Comparison of ENCODE assay signal across 18 cellular contexts in the genomic region with DNA sequence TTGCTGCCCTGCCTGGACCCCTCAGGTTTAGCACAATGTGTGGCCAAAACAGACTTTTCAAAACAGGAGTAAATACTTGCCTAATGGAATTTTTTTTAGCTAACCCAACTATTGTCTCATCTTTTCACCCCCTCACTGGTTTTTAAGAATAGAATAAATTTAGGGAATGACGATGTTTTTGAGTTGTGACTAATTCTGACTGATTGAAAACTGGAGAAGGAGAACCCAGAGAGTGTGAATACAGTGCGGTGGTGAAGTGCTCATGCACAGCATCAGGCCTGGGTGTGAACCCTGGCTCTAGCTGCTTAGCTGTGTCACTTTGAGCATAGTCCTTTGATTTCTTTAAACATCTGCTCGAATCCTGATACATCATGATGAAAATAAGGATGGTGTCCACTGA. TPM values are rescaled to one million over a fixed set of nuclear protein-coding genes. Genes with fewer than 3 reads are reported as not detected.
DNase-seq lines count a peak whose midpoint lies in the region; ATAC-seq, FAIRE-seq and TF ChIP-seq lines count a peak whose summit lies in the region.
"Had no signal": no experiment of that assay in that cellular context is flagged by ENCODE, and none has a peak within 500 bp of the region (broad histone marks: within the 10 kb centered on the region; RNA-seq: fewer than 3 reads in every experiment).

No MANE protein-coding gene starts in this region.

- H4K20me1 ChIP-seq in HepG2 (ENCODE audit: insufficient read depth, low read length), result no peaks in the 10 kb centered on the region

- H3K27ac ChIP-seq in HepG2 (ENCODE audit: extremely low read length, insufficient read depth, low read length), result no peak overlapping the region
- no peak overlapping the region for H3K27ac ChIP-seq in right lobe of liver
- H3K27ac ChIP-seq: brain microvascular endothelial cell had no signal

- TF ChIP-seq POLR2A in HepG2 (IDR thresholded peaks at IDR 0.05; ENCODE audit: insufficient read depth in 1 of 2, low read depth in 2 of 2, low read length in 2 of 2), result no peak
- no peak for TF ChIP-seq POLR2A in right lobe of liver (IDR thresholded peaks at IDR 0.05)

- H3K36me3 ChIP-seq in HepG2 (replicated peaks in 1 of 2; ENCODE audit: control insufficient read depth in 1 of 2, insufficient read depth in 2 of 2, low read length in 2 of 2) (no peaks in the 10 kb centered on the region), right lobe of liver (peaks cover 0 to under 1% (median 0%) of the 10 kb centered on the region in 4 donors)

- H3K27me3 Mint-ChIP-seq in dendritic cell treated with granulocyte-macrophage colony-stimulating factor and Interleukin-4, amounts not matched to agents 40 ng/mL and 50 ng/mL, for 4 days, result no peaks in the 10 kb centered on the region
- H3K27me3 Mint-ChIP-seq in stimulated activated memory B cell treated with anti-CD40 and anti-IgM and Interleukin-4, amounts not matched to agents 10 μg/mL and 1 μg/mL and 100 μg/mL, for 72 hours, result no peaks in the 10 kb centered on the region
- H3K27me3 Mint-ChIP-seq: activated naive CD8-positive, alpha-beta T cell had no signal

- WGBS in HepG2 (ENCODE audit: low lambda C conversion rate), result 94% methylated on average over 3 of the region's 3 CpGs
- 57% methylated on average over 3 of the region's 3 CpGs for WGBS in right lobe of liver (ENCODE audit: insufficient coverage, low coverage, low lambda C conversion rate, missing lambda C conversion rate)

- no peak overlapping the region for H2AFZ ChIP-seq in HepG2 (ENCODE audit: low read length)

- H3K4me1 Mint-ChIP-seq in dendritic cell treated with granulocyte-macrophage colony-stimulating factor and Interleukin-4, amounts not matched to agents 40 ng/mL and 50 ng/mL, for 4 days (ENCODE audit: low read depth), result peaks cover 34% of the 10 kb centered on the region
- H3K4me1 Mint-ChIP-seq in stimulated activated memory B cell treated with anti-CD40 and anti-IgM and Interleukin-4, amounts not matched to agents 10 μg/mL and 1 μg/mL and 100 μg/mL, for 72 hours, result peaks cover 53% of the 10 kb centered on the region
- H3K4me1 Mint-ChIP-seq: mesothelial cell of epicardium had no signal

- DNase-seq in HepG2 (ENCODE audit: low spot score) (no peak), right lobe of liver (no peak), LHCN-M2 (ENCODE audit: low read depth) (peak; percentile 32), Kasumi-1 (lab: John Stamatoyannopoulos, UW) (no peak), SK-N-DZ (ENCODE audit: low spot score) (no peak)
- DNase-seq: brain microvascular endothelial cell, cortex of kidney, Karpas-422, left cardiac atrium, NCI-H1105 treated with DMSO at 0.1 percent for 48 hours, NCI-H2171, NCI-H69, SHP77 had no signal

- peak; percentile 32 for FAIRE-seq in HepG2 (lab: Jason Lieb, UNC)
- FAIRE-seq: frontal cortex had no signal

- peak overlapping the region; percentile 15 for H3K27ac Mint-ChIP-seq in dendritic cell treated with granulocyte-macrophage colony-stimulating factor and Interleukin-4, amounts not matched to agents 40 ng/mL and 50 ng/mL, for 4 days
- H3K27ac Mint-ChIP-seq in stimulated activated memory B cell treated with anti-CD40 and anti-IgM and Interleukin-4, amounts not matched to agents 10 μg/mL and 1 μg/mL and 100 μg/mL, for 72 hours, result peak overlapping the region; percentile 32
- H3K27ac Mint-ChIP-seq: activated naive CD8-positive, alpha-beta T cell; mesothelial cell of epicardium had no signal

- CTCF ChIA-PET in HepG2 (lab: Yijun Ruan, JAX; ENCODE audit: low intra/inter-chr PET ratio, low total read pairs), result no interaction called here

- in situ Hi-C loops in HepG2 (cut with HindIII; ENCODE audit: extremely low pct_ligation_motif_present, low pct_unique_long_range_greater_than_20kb), result no loop called here

- no peak overlapping the region for H3K4me3 ChIP-seq in HepG2 (replicated peaks in 1 of 3; ENCODE audit: insufficient read depth in 1 of 3, low read depth in 2 of 3, low read length in 3 of 3)
- H3K4me3 ChIP-seq in right lobe of liver, result no peak overlapping the region

- H3K27me3 ChIP-seq in HepG2 (ENCODE audit: control insufficient read depth in 1 of 2, insufficient read depth in 2 of 2, low read length in 2 of 2), result no peaks in the 10 kb centered on the region
- H3K27me3 ChIP-seq in right lobe of liver, result no peaks in the 10 kb centered on the region
- H3K27me3 ChIP-seq: brain microvascular endothelial cell had no signal

- no peak overlapping the region for H3K4me3 Mint-ChIP-seq in dendritic cell treated with granulocyte-macrophage colony-stimulating factor and Interleukin-4, amounts not matched to agents 40 ng/mL and 50 ng/mL, for 4 days
- no peak overlapping the region for H3K4me3 Mint-ChIP-seq in stimulated activated memory B cell treated with anti-CD40 and anti-IgM and Interleukin-4, amounts not matched to agents 10 μg/mL and 1 μg/mL and 100 μg/mL, for 72 hours
- H3K4me3 Mint-ChIP-seq: activated naive CD8-positive, alpha-beta T cell; mesothelial cell of epicardium had no signal

- no peak for ATAC-seq in HepG2
- no peak for ATAC-seq in right lobe of liver
- ATAC-seq in stimulated activated memory B cell treated with anti-CD40 and anti-IgM and Interleukin-4, amounts not matched to agents 10 μg/mL and 1 μg/mL and 100 μg/mL, for 72 hours, result no peak
- ATAC-seq: left cardiac atrium had no signal

- peaks cover 58% of the 10 kb centered on the region for H3K36me3 Mint-ChIP-seq in dendritic cell treated with granulocyte-macrophage colony-stimulating factor and Interleukin-4, amounts not matched to agents 40 ng/mL and 50 ng/mL, for 4 days (ENCODE audit: low read depth)
- H3K36me3 Mint-ChIP-seq in stimulated activated memory B cell treated with anti-CD40 and anti-IgM and Interleukin-4, amounts not matched to agents 10 μg/mL and 1 μg/mL and 100 μg/mL, for 72 hours, result peaks cover 34% of the 10 kb centered on the region

- no peak for TF ChIP-seq EP300 in HepG2 (IDR thresholded peaks at IDR 0.05; ENCODE audit: low read depth in 2 of 2, low read length in 2 of 2)
- no peak for TF ChIP-seq EP300 in HepG2 (CRISPR knock-in tag; IDR thresholded peaks at IDR 0.05; ENCODE audit: borderline replicate concordance)

- TF ChIP-seq RAD21 in HepG2 (CRISPR knock-in tag; IDR thresholded peaks at IDR 0.05), result no peak

- BruUV-seq in HepG2 (replicated peaks; lab: Mats Ljungman, UMichigan), result no TSS peak

- no peak overlapping the region for H3K9ac ChIP-seq in HepG2 (ENCODE audit: insufficient read depth, low read depth, low read length)

- no peaks in the 10 kb centered on the region for H3K9me3 Mint-ChIP-seq in dendritic cell treated with granulocyte-macrophage colony-stimulating factor and Interleukin-4, amounts not matched to agents 40 ng/mL and 50 ng/mL, for 4 days
- no peaks in the 10 kb centered on the region for H3K9me3 Mint-ChIP-seq in stimulated activated memory B cell treated with anti-CD40 and anti-IgM and Interleukin-4, amounts not matched to agents 10 μg/mL and 1 μg/mL and 100 μg/mL, for 72 hours
- H3K9me3 Mint-ChIP-seq: mesothelial cell of epicardium had no signal

- H3K9me3 ChIP-seq in HepG2 (ENCODE audit: low read length), result no peaks in the 10 kb centered on the region
- no peaks in the 10 kb centered on the region for H3K9me3 ChIP-seq in right lobe of liver

- H3K4me1 ChIP-seq in HepG2 (ENCODE audit: insufficient read depth, low read length) (peaks cover 10% of the 10 kb centered on the region), right lobe of liver (peaks cover 0 to 6% (median 0%) of the 10 kb centered on the region in 4 donors)

- POLR2A ChIA-PET in HepG2 (lab: Yijun Ruan, JAX), result interaction anchor here (1.2 kb wide), 1 partner anchor 10 kb away, joined by 5 read pairs; a partner anchor contains a TSS

- H3K4me2 ChIP-seq in HepG2 (ENCODE audit: low read depth, low read length), result no peak overlapping the region

- intact Hi-C loops in HepG2 (cut with micrococcal nuclease; ENCODE audit: unreplicated experiment), result loop anchor here (1.0 kb wide), 1 partner anchor 9 kb away; no protein-coding TSS in a partner anchor
- intact Hi-C loops in right lobe of liver (cut with DNase I), result no loop called here
- intact Hi-C loops in dendritic cell treated with granulocyte-macrophage colony-stimulating factor and Interleukin-4, amounts not matched to agents 40 ng/mL and 50 ng/mL, for 4 days (cut with micrococcal nuclease), result no loop called here

- no peaks in the 10 kb centered on the region for H3K79me2 ChIP-seq in HepG2 (ENCODE audit: insufficient read depth, low read length)

- no peak for TF ChIP-seq CTCF in HepG2 (CRISPR knock-in tag; IDR thresholded peaks at IDR 0.05)
- no peak for TF ChIP-seq CTCF in right lobe of liver (IDR thresholded peaks at IDR 0.05)

TF ChIP-seq in HepG2, 621 proteins besides CTCF, POLR2A, EP300 and RAD21 (continues in another document):
- TF ChIP-seq ATRX (CRISPR knock-in tag; IDR thresholded peaks at IDR 0.05; ENCODE audit: borderline replicate concordance) (no peak), ZNF256 (CRISPR knock-in tag; conservative IDR thresholded peaks at IDR 0.05) (no peak)

RNA-seq across cellular contexts. Expression of a gene that starts 10.5 kb away (rescaled TPM):
- total RNA-seq in HepG2 (2016; rRNA removed; fragmentation: Illumina TruSeq; extraction: Trizol), result 8.4 and 14.5 TPM in 2 replicates
- 0.62 and 1.0 TPM in 2 replicates for total RNA-seq in HepG2 (2016; cell fraction: cytosol; rRNA removed; fragmentation: Illumina TruSeq; extraction: Trizol; ENCODE audit: low read depth)
- 7.1 and 13.3 TPM in 2 replicates for total RNA-seq in HepG2 (2016; cell fraction: insoluble cytoplasmic fraction; rRNA removed; fragmentation: Illumina TruSeq; extraction: Trizol)
- 2.1 and 3.1 TPM in 2 replicates for total RNA-seq in HepG2 (2016; cell fraction: membrane; rRNA removed; fragmentation: Illumina TruSeq; extraction: Trizol)
- 18.8 and 20.1 TPM in 2 replicates for total RNA-seq in HepG2 (2016; cell fraction: nucleus; rRNA removed; fragmentation: Illumina TruSeq; extraction: Trizol)
- 4.6 and 4.8 TPM in 2 replicates for polyA plus RNA-seq in HepG2 (2011; rRNA removed)
- 1.8 and 3.7 TPM in 2 replicates for polyA plus RNA-seq in HepG2 (2011; cell fraction: cytosol; rRNA removed)
- polyA plus RNA-seq in HepG2 (2011; cell fraction: nucleus; rRNA removed), result 1.8 and 2.6 TPM in 2 replicates
- 4.9 and 8.5 TPM in 2 replicates for polyA plus RNA-seq in HepG2 (2012)
- polyA plus RNA-seq in HepG2 (2016; cell fraction: cytosol; fragmentation: Illumina TruSeq; extraction: Trizol; ENCODE audit: low read depth), result 0.26 and 0.31 TPM in 2 replicates
- 4.9 and 5.3 TPM in 2 replicates for polyA plus RNA-seq in HepG2 (2016; cell fraction: insoluble cytoplasmic fraction; fragmentation: Illumina TruSeq; extraction: Trizol; ENCODE audit: low read depth)
- 0.70 and 1.4 TPM in 2 replicates for polyA plus RNA-seq in HepG2 (2016; cell fraction: membrane; fragmentation: Illumina TruSeq; extraction: Trizol; ENCODE audit: low read depth)
- 11.4 and 13.9 TPM in 2 replicates for polyA plus RNA-seq in HepG2 (2016; cell fraction: nucleus; fragmentation: Illumina TruSeq; extraction: Trizol; ENCODE audit: insufficient read depth, low read depth)
- polyA minus RNA-seq in HepG2 (2011; rRNA and poly(A)+ RNA removed; ENCODE audit: low replicate concordance), result 4.2 TPM in 1 of 2 replicates, not detected in the other
- 6.0 and 10.0 TPM in 2 replicates for polyA minus RNA-seq in HepG2 (2011; cell fraction: cytosol; rRNA and poly(A)+ RNA removed)
- 21.8 and 32.9 TPM in 2 replicates for polyA minus RNA-seq in HepG2 (2011; cell fraction: nucleus; rRNA and poly(A)+ RNA removed)
- 10 to 100 TPM; 24.5 to 86.0 (median 33.7) TPM for total RNA-seq in right lobe of liver
- total RNA-seq in LHCN-M2 (2014; rRNA removed), result 204 and 216 TPM in 2 replicates
- 71.8 TPM for polyA plus RNA-seq in LHCN-M2 (2012)
- polyA plus RNA-seq in SK-N-DZ (2014; cell fraction: cytosol; rRNA removed), result 41.0 and 45.3 TPM in 2 replicates
- polyA plus RNA-seq in SK-N-DZ (2014; cell fraction: nucleus; rRNA removed), result 11.3 and 18.4 TPM in 2 replicates
